In the genomic region with DNA sequence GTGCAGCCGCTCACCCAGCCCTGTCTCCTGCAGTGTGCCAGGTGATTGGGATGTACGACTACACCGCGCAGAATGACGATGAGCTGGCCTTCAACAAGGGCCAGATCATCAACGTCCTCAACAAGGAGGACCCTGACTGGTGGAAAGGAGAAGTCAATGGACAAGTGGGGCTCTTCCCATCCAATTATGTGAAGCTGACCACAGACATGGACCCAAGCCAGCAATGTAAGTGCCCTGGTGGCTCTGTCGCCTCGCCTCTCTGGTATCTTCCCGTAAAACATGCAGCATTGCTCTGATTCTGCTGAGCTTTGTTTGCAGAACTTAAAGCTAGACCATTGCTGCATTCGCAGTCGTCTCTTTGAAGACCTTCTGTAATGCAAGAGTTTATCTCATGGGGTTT, we compare ENCODE assay signal across 15 cellular contexts.
"Had no signal": no experiment of that assay in that cellular context is flagged by ENCODE, and none has a peak within 500 bp of the region (broad histone marks: within the 10 kb centered on the region; RNA-seq: fewer than 3 reads in every experiment).

No MANE protein-coding gene starts in this region.

- H3K36me3 Mint-ChIP-seq: activated naive CD8-positive, alpha-beta T cell treated with anti-CD3 and anti-CD28 coated beads, Interleukin-2, amount 10 ng/mL, durations not matched to agents 7 days and 5 days had no signal

- ATAC-seq: body of pancreas, upper lobe of right lung had no signal

- H3K4me3 Mint-ChIP-seq: activated naive CD8-positive, alpha-beta T cell treated with anti-CD3 and anti-CD28 coated beads, Interleukin-2, amount 10 ng/mL, durations not matched to agents 7 days and 5 days; nephron; T-helper 1 cell treated with Interleukin-12 subunit alpha and Interleukin-12 subunit beta and Interleukin-4 antibody, amounts not matched to agents 30 μg/mL and 1 μg/mL, for 36 hours had no signal

- H3K27me3 Mint-ChIP-seq: activated naive CD8-positive, alpha-beta T cell treated with anti-CD3 and anti-CD28 coated beads, Interleukin-2, amount 10 ng/mL, durations not matched to agents 7 days and 5 days had no signal

- H3K27ac Mint-ChIP-seq: activated naive CD8-positive, alpha-beta T cell treated with anti-CD3 and anti-CD28 coated beads, Interleukin-2, amount 10 ng/mL, durations not matched to agents 7 days and 5 days; nephron; T-helper 1 cell treated with Interleukin-12 subunit alpha and Interleukin-12 subunit beta and Interleukin-4 antibody, amounts not matched to agents 30 μg/mL and 1 μg/mL, for 36 hours had no signal

- DNase-seq: activated CD4-positive, alpha-beta T cell treated with anti-CD3 and anti-CD28 coated beads, Interleukin-2, amount 50 U/mL, for 4 hours; activated naive CD8-positive, alpha-beta T cell treated with anti-CD3 and anti-CD28 coated beads, Interleukin-2, amount 10 ng/mL, durations not matched to agents 7 days and 5 days; central memory CD4-positive, alpha-beta T cell; erythroblast; hypothalamus; left ventricle myocardium inferior; mammary epithelial cell; midbrain; stimulated activated CD4-positive, alpha-beta T cell treated with anti-CD3 and anti-CD28 coated beads, Interleukin-4, amount 100 ng/mL, for 1 hour; testis; upper lobe of right lung; WERI-Rb-1 had no signal

- H3K9me3 Mint-ChIP-seq: activated naive CD8-positive, alpha-beta T cell treated with anti-CD3 and anti-CD28 coated beads, Interleukin-2, amount 10 ng/mL, durations not matched to agents 7 days and 5 days; nephron; T-helper 1 cell treated with Interleukin-12 subunit alpha and Interleukin-12 subunit beta and Interleukin-4 antibody, amounts not matched to agents 30 μg/mL and 1 μg/mL, for 36 hours had no signal

- H3K4me1 Mint-ChIP-seq: activated naive CD8-positive, alpha-beta T cell treated with anti-CD3 and anti-CD28 coated beads, Interleukin-2, amount 10 ng/mL, durations not matched to agents 7 days and 5 days had no signal
